13 cellular contexts compared by ENCODE assay signal in the genomic region with DNA sequence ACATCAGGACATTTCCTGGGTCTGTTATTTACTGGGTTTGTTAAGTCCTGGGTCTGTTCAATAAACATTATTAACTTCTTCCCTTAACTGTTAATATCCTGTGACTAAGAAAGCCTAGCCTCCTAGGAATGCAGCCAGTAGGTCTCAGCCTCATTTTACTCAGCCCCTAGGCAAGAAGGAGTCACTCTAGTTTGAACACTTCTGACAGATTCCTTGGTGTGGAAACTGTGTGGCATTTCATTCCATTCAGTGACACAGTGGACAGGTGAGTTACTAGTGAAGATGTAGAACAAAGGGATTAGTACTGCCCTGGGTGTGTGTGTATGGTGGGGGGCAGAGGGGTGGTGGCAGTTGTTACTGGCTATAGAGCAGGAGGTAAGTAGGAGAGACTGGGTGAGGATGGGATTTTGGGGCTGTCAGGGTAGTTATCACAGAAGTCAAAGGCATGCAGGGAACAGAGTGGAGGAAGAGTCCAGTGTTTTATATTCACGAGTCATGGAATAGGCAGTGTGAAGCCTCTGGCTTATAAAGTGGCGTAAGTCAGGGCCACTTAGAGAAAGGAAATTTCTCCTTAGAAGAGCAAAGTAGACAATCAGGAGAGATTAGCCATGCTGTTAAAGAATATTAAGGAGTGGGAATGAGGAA. TPM values are rescaled to one million over a fixed set of nuclear protein-coding genes. Genes with fewer than 3 reads are reported as not detected.
A peak's percentile ranks its signal among the peaks of the same experiment; 100 is the strongest.
DNase-seq lines count a peak whose midpoint lies in the region; ATAC-seq and TF ChIP-seq lines count a peak whose summit lies in the region.
"Had no signal": no experiment of that assay in that cellular context is flagged by ENCODE, and none has a peak within 500 bp of the region (broad histone marks: within the 10 kb centered on the region; RNA-seq: fewer than 3 reads in every experiment).

No MANE protein-coding gene starts in this region.

- TF ChIP-seq EP300 in sigmoid colon (IDR thresholded peaks at IDR 0.05) = no peak

- no peak for TF ChIP-seq POLR2A in sigmoid colon (IDR thresholded peaks at IDR 0.05)

- intact Hi-C loops in sigmoid colon (cut with DNase I) = no loop called here

- DNase-seq in ELF-1 (ENCODE audit: low read depth, low spot score) (peak; percentile 11), RPMI7951 (ENCODE audit: low read depth) (peak; percentile 68), renal cortical epithelial cell (ENCODE audit: low read depth) (peak; percentile 98), sigmoid colon (no peak), KG1 (lab: John Stamatoyannopoulos, UW) (no peak)
- DNase-seq: activated CD8-positive, alpha-beta memory T cell treated with anti-CD3 and anti-CD28 coated beads, Interleukin-2, amount 10 ng/mL, durations not matched to agents 7 days and 5 days; CD4-positive, alpha-beta memory T cell; left cardiac atrium; MM.1S; naive thymus-derived CD8-positive, alpha-beta T cell; transverse colon had no signal

- no peak overlapping the region for H3K27ac ChIP-seq in sigmoid colon
- H3K27ac ChIP-seq: transverse colon had no signal

- peak; percentile 39 for ATAC-seq in esophagus mucosa
- no peak for ATAC-seq in GM19455 (IDR thresholded peaks at IDR 0.05; ENCODE audit: unreplicated experiment)
- ATAC-seq: activated CD8-positive, alpha-beta memory T cell treated with anti-CD3 and anti-CD28 coated beads, Interleukin-2, amount 10 ng/mL, durations not matched to agents 7 days and 5 days; left cardiac atrium; naive thymus-derived CD8-positive, alpha-beta T cell had no signal

- H3K4me3 ChIP-seq in sigmoid colon = no peak overlapping the region
- H3K4me3 ChIP-seq: transverse colon had no signal

- H3K4me1 ChIP-seq in sigmoid colon = no peaks in the 10 kb centered on the region
- H3K4me1 ChIP-seq: transverse colon had no signal

- H3K36me3 ChIP-seq in sigmoid colon = no peaks in the 10 kb centered on the region
- H3K36me3 ChIP-seq: transverse colon had no signal

- TF ChIP-seq CTCF in sigmoid colon (IDR thresholded peaks at IDR 0.05) = no peak

- WGBS in sigmoid colon, 2 donors = 86 to 90% methylated on average over 2 of the region's 2 CpGs

- H3K9me3 ChIP-seq in sigmoid colon = no peaks in the 10 kb centered on the region
- H3K9me3 ChIP-seq: transverse colon had no signal

- peaks cover 0 to 2% (median 0%) of the 10 kb centered on the region in 3 donors for H3K27me3 ChIP-seq in sigmoid colon
- H3K27me3 ChIP-seq: transverse colon had no signal

RNA-seq across cellular contexts. Expression of gene RNF182, which starts 28.4 kb away (rescaled TPM):
- total RNA-seq in RPMI7951 (2014; rRNA removed; shearing (Covaris generic)) = 12.7 and 17.0 TPM in 2 replicates
- total RNA-seq in esophagus mucosa (0.20 TPM), renal cortical epithelial cell (10.8 and 17.7 TPM in 2 replicates), sigmoid colon (under 1 TPM; 0.16 to 0.71 (median 0.41) TPM)
- polyA plus RNA-seq in sigmoid colon = under 1 TPM in 1 of 3 donors, not detected in 2; 0.06 TPM
- total RNA-seq: activated CD8-positive, alpha-beta memory T cell treated with anti-CD3 and anti-CD28 coated beads, Interleukin-2, amount 10 ng/mL, durations not matched to agents 7 days and 5 days; CD4-positive, alpha-beta memory T cell; naive thymus-derived CD8-positive, alpha-beta T cell; transverse colon had no signal
- polyA plus RNA-seq: CD4-positive, alpha-beta memory T cell; naive thymus-derived CD8-positive, alpha-beta T cell had no signal

Comparison
In these comparisons a context has a peak if more than half of its experiments do, and no peak if none do; other contexts are left out.
1. DNase-seq: peak in ELF-1 (single experiment), RPMI7951 (single experiment) and renal cortical epithelial cell (single experiment); none in sigmoid colon (single experiment) and KG1 (single experiment).